ENCODE assay signal across 1 cellular context in genomic region chr19:43474986-43475705, GRCh38.
TF ChIP-seq lines count a peak whose summit lies in the region.

No MANE protein-coding gene starts in this region.

TF ChIP-seq in HEK293, 187 proteins besides CTCF, POLR2A, EP300 and RAD21 (continued from another document):
- TF ChIP-seq ZNF645 (tag by site-specific recombination; IDR thresholded peaks at IDR 0.05) (no peak), ZNF488 (tag by site-specific recombination; IDR thresholded peaks at IDR 0.05) (no peak), ZBTB1 (tag by site-specific recombination; IDR thresholded peaks at IDR 0.05) (no peak), ZNF514 (tag by site-specific recombination; IDR thresholded peaks at IDR 0.05) (no peak), ZNF777 (tag by site-specific recombination; IDR thresholded peaks at IDR 0.05; ENCODE audit: borderline replicate concordance) (peak; percentile 88), ZSCAN23 (tag by site-specific recombination; IDR thresholded peaks at IDR 0.05) (no peak), SP2 (tag by site-specific recombination; IDR thresholded peaks at IDR 0.05) (peak; percentile 99), TSHZ1 (tag by site-specific recombination; IDR thresholded peaks at IDR 0.05; ENCODE audit: borderline replicate concordance) (peak; percentile 32; the same call in 1 of the 2 replicates), ZNF169 (tag by site-specific recombination; IDR thresholded peaks at IDR 0.05) (no peak), HIC1 (tag by site-specific recombination; IDR thresholded peaks at IDR 0.05) (no peak), YY1 (tag by site-specific recombination; IDR thresholded peaks at IDR 0.05) (peak; percentile 49; the same call in 1 of the 2 replicates), GLI4 (tag by site-specific recombination; IDR thresholded peaks at IDR 0.05) (no peak), ZNF341 (tag by site-specific recombination; IDR thresholded peaks at IDR 0.05; ENCODE audit: low read depth) (peak; percentile 43; the same call in 1 of the 2 replicates), ZNF423 (tag by site-specific recombination; IDR thresholded peaks at IDR 0.05) (0 out of 2 replicates have a peak, but pooled peaks have one; percentile 45), ZNF501 (tag by site-specific recombination; IDR thresholded peaks at IDR 0.05) (peak; percentile 65; the same call in 1 of the 2 replicates), ZNF792 (tag by site-specific recombination; IDR thresholded peaks at IDR 0.05) (no peak), PRDM6 (tag by site-specific recombination; IDR thresholded peaks at IDR 0.05) (no peak), ZNF571 (tag by site-specific recombination; IDR thresholded peaks at IDR 0.05) (no peak), KLF7 (tag by site-specific recombination; IDR thresholded peaks at IDR 0.05; ENCODE audit: borderline replicate concordance) (no peak; the same call in 1 of the 2 replicates), ZNF600 (tag by site-specific recombination; IDR thresholded peaks at IDR 0.05) (peak; percentile 66), ZNF544 (tag by site-specific recombination; IDR thresholded peaks at IDR 0.05) (no peak), KLF16 (tag by site-specific recombination; IDR thresholded peaks at IDR 0.05) (peak; percentile 97), ZNF221 (tag by site-specific recombination; IDR thresholded peaks at IDR 0.05; ENCODE audit: borderline replicate concordance) (no peak), ZBTB20 (tag by site-specific recombination; IDR thresholded peaks at IDR 0.05) (0 out of 2 replicates have a peak, but pooled peaks have one; percentile 10), ZNF48 (tag by site-specific recombination; IDR thresholded peaks at IDR 0.05) (no peak), ZNF555 (tag by site-specific recombination; conservative IDR thresholded peaks at IDR 0.05) (no peak), ZNF560 (tag by site-specific recombination; IDR thresholded peaks at IDR 0.05; ENCODE audit: borderline replicate concordance) (no peak), ZNF776 (tag by site-specific recombination; IDR thresholded peaks at IDR 0.05; ENCODE audit: borderline replicate concordance) (no peak), ZNF266 (tag by site-specific recombination; IDR thresholded peaks at IDR 0.05; ENCODE audit: low read depth) (no peak), PATZ1 (tag by site-specific recombination; IDR thresholded peaks at IDR 0.05) (peak; percentile 99), ZNF157 (tag by site-specific recombination; IDR thresholded peaks at IDR 0.05) (no peak), ZNF324 (tag by site-specific recombination; IDR thresholded peaks at IDR 0.05) (0 out of 2 replicates have a peak, but pooled peaks have one; percentile 41), ZFP37 (tag by site-specific recombination; IDR thresholded peaks at IDR 0.05) (no peak; the same call in 1 of the 2 replicates), TCF7L2 (IDR thresholded peaks at IDR 0.05; ENCODE audit: borderline replicate concordance, low read depth, low read length) (no peak), BCL11A (tag by site-specific recombination; IDR thresholded peaks at IDR 0.05; ENCODE audit: low read depth) (peak; percentile 50; the same call in 1 of the 2 replicates), ZNF366 (tag by site-specific recombination; conservative IDR thresholded peaks at IDR 0.05) (no peak), ZBTB8A (tag by site-specific recombination; IDR thresholded peaks at IDR 0.05) (peak; percentile 36; the same call in 1 of the 2 replicates)
- TF ChIP-seq, protein P1, sequence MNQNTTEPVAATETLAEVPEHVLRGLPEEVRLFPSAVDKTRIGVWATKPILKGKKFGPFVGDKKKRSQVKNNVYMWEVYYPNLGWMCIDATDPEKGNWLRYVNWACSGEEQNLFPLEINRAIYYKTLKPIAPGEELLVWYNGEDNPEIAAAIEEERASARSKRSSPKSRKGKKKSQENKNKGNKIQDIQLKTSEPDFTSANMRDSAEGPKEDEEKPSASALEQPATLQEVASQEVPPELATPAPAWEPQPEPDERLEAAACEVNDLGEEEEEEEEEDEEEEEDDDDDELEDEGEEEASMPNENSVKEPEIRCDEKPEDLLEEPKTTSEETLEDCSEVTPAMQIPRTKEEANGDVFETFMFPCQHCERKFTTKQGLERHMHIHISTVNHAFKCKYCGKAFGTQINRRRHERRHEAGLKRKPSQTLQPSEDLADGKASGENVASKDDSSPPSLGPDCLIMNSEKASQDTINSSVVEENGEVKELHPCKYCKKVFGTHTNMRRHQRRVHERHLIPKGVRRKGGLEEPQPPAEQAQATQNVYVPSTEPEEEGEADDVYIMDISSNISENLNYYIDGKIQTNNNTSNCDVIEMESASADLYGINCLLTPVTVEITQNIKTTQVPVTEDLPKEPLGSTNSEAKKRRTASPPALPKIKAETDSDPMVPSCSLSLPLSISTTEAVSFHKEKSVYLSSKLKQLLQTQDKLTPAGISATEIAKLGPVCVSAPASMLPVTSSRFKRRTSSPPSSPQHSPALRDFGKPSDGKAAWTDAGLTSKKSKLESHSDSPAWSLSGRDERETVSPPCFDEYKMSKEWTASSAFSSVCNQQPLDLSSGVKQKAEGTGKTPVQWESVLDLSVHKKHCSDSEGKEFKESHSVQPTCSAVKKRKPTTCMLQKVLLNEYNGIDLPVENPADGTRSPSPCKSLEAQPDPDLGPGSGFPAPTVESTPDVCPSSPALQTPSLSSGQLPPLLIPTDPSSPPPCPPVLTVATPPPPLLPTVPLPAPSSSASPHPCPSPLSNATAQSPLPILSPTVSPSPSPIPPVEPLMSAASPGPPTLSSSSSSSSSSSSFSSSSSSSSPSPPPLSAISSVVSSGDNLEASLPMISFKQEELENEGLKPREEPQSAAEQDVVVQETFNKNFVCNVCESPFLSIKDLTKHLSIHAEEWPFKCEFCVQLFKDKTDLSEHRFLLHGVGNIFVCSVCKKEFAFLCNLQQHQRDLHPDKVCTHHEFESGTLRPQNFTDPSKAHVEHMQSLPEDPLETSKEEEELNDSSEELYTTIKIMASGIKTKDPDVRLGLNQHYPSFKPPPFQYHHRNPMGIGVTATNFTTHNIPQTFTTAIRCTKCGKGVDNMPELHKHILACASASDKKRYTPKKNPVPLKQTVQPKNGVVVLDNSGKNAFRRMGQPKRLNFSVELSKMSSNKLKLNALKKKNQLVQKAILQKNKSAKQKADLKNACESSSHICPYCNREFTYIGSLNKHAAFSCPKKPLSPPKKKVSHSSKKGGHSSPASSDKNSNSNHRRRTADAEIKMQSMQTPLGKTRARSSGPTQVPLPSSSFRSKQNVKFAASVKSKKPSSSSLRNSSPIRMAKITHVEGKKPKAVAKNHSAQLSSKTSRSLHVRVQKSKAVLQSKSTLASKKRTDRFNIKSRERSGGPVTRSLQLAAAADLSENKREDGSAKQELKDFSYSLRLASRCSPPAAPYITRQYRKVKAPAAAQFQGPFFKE (tag by site-specific recombination; IDR thresholded peaks at IDR 0.05; ENCODE audit: borderline replicate concordance), result no peak
- TF ChIP-seq, protein P2, sequence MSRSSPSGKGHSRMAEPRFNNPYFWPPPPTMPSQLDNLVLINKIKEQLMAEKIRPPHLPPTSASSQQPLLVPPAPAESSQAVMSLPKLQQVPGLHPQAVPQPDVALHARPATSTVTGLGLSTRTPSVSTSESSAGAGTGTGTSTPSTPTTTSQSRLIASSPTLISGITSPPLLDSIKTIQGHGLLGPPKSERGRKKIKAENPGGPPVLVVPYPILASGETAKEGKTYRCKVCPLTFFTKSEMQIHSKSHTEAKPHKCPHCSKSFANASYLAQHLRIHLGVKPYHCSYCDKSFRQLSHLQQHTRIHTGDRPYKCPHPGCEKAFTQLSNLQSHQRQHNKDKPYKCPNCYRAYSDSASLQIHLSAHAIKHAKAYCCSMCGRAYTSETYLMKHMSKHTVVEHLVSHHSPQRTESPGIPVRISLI (tag by site-specific recombination; IDR thresholded peaks at IDR 0.05), result no peak
- TF ChIP-seq, protein P3, sequence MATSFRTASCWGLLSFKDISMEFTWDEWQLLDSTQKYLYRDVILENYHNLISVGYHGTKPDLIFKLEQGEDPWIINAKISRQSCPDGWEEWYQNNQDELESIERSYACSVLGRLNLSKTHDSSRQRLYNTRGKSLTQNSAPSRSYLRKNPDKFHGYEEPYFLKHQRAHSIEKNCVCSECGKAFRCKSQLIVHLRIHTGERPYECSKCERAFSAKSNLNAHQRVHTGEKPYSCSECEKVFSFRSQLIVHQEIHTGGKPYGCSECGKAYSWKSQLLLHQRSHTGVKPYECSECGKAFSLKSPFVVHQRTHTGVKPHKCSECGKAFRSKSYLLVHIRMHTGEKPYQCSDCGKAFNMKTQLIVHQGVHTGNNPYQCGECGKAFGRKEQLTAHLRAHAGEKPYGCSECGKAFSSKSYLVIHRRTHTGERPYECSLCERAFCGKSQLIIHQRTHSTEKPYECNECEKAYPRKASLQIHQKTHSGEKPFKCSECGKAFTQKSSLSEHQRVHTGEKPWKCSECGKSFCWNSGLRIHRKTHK (tag by site-specific recombination; IDR thresholded peaks at IDR 0.05), result no peak
